Comparison of ENCODE assay signal across 1 cellular context in genomic region chr17:2156666-2157065, GRCh38.
TF ChIP-seq lines count a peak whose summit lies in the region.

No MANE protein-coding gene starts in this region.

TF ChIP-seq in WTC11, 78 proteins besides CTCF, POLR2A, EP300 and RAD21 (continued from another document):
- TF ChIP-seq ZNF416 (CRISPR knock-in tag; IDR thresholded peaks at IDR 0.05) (no peak), ZNF532 (CRISPR knock-in tag; IDR thresholded peaks at IDR 0.05; ENCODE audit: borderline replicate concordance) (no peak), PRDM15 (CRISPR knock-in tag; IDR thresholded peaks at IDR 0.05) (no peak)
